ENCODE assay signal across 2 cellular contexts in the genomic region with DNA sequence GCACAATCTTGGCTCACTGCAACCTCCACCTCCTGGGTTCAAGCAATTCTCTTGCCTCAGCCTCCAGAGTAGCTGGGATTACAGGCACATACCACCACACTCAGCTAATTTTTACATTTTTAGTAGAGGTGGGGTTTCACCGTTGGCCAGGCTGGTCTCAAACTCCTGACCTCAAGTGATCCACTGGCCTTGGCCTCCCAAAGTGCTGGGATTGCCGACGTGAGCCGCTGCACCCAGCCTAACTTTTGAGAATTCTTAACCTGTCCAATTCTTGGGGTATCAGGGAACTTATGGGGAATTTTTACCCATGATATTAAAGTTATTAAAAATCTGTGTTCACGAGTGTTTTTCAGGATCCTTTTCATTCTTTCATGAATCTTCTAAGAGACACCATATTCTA.
DNase-seq lines count a peak whose midpoint lies in the region; ATAC-seq and TF ChIP-seq lines count a peak whose summit lies in the region.
"Not testable (repeated sequence)": the region's sequence is repeated elsewhere in the genome, so short reads cannot be mapped to it uniquely, and the experiment has no call there.

No MANE protein-coding gene starts in this region.

- H3K4me3 Mint-ChIP-seq in type B pancreatic cell = not testable (repeated sequence)

- not testable (repeated sequence) for H3K27ac Mint-ChIP-seq in type B pancreatic cell

- not testable (repeated sequence) for TF ChIP-seq CTCF in type B pancreatic cell (conservative IDR thresholded peaks at IDR 0.05)

- H3K9me3 Mint-ChIP-seq in type B pancreatic cell = peaks cover 24% of the 10 kb centered on the region

- H3K36me3 Mint-ChIP-seq in type B pancreatic cell = not testable (repeated sequence)

- intact Hi-C loops in Right ventricle myocardium inferior (cut with DNase I) = not testable (repeated sequence)

- DNase-seq in Right ventricle myocardium inferior (ENCODE audit: missing footprints) (peak; percentile 66), type B pancreatic cell (ENCODE audit: extremely low spot score, unreplicated experiment) (peak; percentile 50)

- ATAC-seq in Right ventricle myocardium inferior = not testable (repeated sequence)

- not testable (repeated sequence) for H3K4me1 Mint-ChIP-seq in type B pancreatic cell (ENCODE audit: unreplicated experiment)

- H3K27me3 Mint-ChIP-seq in type B pancreatic cell = not testable (repeated sequence)
